Comparison of ENCODE assay signal across 9 cellular contexts in the genomic region with DNA sequence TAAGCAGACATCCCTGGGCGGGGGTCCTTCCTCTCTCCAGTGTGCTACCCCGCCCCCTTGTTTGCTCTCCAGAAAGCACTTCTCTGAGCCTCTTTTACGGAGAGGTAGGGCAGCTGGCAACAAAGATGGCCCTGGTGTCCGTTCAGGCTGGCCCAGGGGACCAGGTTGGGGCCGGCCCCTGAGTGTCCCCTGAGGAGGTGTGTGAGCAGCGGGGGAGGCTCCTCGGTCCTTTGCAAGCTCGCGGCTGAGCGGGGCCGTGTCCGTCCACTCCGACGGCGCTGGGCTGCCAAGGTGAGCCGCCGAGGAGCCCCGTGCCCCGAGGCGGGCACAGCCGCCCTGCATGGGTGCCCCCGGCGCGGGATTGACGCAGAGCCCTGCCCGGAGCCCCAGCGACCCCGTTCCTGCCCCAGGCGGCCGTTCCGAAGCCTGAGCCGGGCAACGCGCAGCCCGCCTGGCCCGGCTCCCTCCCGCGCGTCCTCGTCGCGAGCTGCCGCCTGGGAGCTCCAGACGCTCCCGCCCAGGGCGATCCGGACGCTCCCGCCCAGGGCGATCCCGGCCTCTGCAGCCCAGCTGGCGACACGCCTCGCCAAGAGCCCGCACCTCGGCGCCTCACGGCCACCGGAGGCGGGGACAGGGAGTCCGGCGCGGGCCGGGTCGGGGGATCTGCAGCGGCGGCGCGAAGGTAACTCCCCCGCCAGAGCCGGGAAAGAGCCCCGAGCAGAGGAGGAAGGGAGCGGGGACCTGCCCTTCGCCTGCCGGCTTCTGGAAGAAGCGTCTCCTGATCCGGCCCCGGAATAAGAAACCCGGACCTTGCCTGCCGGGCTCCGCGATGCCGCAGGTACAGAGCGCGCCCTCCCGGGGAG. TPM values are rescaled to one million over a fixed set of nuclear protein-coding genes. Genes with fewer than 3 reads are reported as not detected.
DNase-seq lines count a peak whose midpoint lies in the region; ATAC-seq and TF ChIP-seq lines count a peak whose summit lies in the region.
"Had no signal": no experiment of that assay in that cellular context is flagged by ENCODE, and none has a peak within 500 bp of the region (broad histone marks: within the 10 kb centered on the region; RNA-seq: fewer than 3 reads in every experiment).

A gene (plus strand): TSS at position 569 of the 863 bp plus-strand sequence. CDS start 2,243 bp downstream, outside the sequence.

- peak; percentile 16 for ATAC-seq in activated naive CD8-positive, alpha-beta T cell treated with anti-CD3 and anti-CD28 coated beads, Interleukin-2, amount 50 U/mL, for 24 hours
- ATAC-seq in GM18505 (IDR thresholded peaks at IDR 0.05; ENCODE audit: unreplicated experiment) = no peak

- peaks cover 31% of the 10 kb centered on the region for H3K4me1 Mint-ChIP-seq in activated naive CD8-positive, alpha-beta T cell treated with anti-CD3 and anti-CD28 coated beads, Interleukin-2, amount 50 U/mL, for 24 hours

- H3K27ac Mint-ChIP-seq in activated naive CD8-positive, alpha-beta T cell treated with anti-CD3 and anti-CD28 coated beads, Interleukin-2, amount 50 U/mL, for 24 hours = no peak within 1 kb of the TSS

- TF ChIP-seq POLR2A in GM18505 (IDR thresholded peaks at IDR 0.05; ENCODE audit: borderline replicate concordance, extremely low read depth, insufficient read depth, insufficient read length) = no peak

- H3K9me3 ChIP-seq in iPS-18c (ENCODE audit: control insufficient read depth, insufficient read depth, low read length) = no peaks in the 10 kb centered on the region
- no peaks in the 10 kb centered on the region for H3K9me3 ChIP-seq in skeletal muscle satellite cell (replicated peaks; ENCODE audit: low read length)

- peaks cover 10% of the 10 kb centered on the region for H3K36me3 Mint-ChIP-seq in activated naive CD8-positive, alpha-beta T cell treated with anti-CD3 and anti-CD28 coated beads, Interleukin-2, amount 50 U/mL, for 24 hours (ENCODE audit: low read depth)

- H3K36me3 ChIP-seq in skeletal muscle satellite cell (ENCODE audit: insufficient read depth, low read length) = no peaks in the 10 kb centered on the region

- H3K27me3 Mint-ChIP-seq in activated naive CD8-positive, alpha-beta T cell treated with anti-CD3 and anti-CD28 coated beads, Interleukin-2, amount 50 U/mL, for 24 hours = peaks cover 64% of the 10 kb centered on the region

- H3K4me1 ChIP-seq in skeletal muscle satellite cell (ENCODE audit: control insufficient read depth, insufficient read depth, low read length) = peaks cover 10% of the 10 kb centered on the region

- H3K27me3 ChIP-seq in skeletal muscle satellite cell (ENCODE audit: control insufficient read depth, insufficient read depth, low read length) = peaks cover 90% of the 10 kb centered on the region

- peak within 1 kb of the TSS; percentile 92 for H3K4me2 ChIP-seq in skeletal muscle satellite cell (ENCODE audit: low read length)

- peaks cover 16% of the 10 kb centered on the region for H3K9me3 Mint-ChIP-seq in activated naive CD8-positive, alpha-beta T cell treated with anti-CD3 and anti-CD28 coated beads, Interleukin-2, amount 50 U/mL, for 24 hours

- no peak for TF ChIP-seq CTCF in LNCaP clone FGC (IDR thresholded peaks at IDR 0.05; ENCODE audit: control insufficient read depth, extremely low read depth, insufficient read depth)

- H3K4me3 Mint-ChIP-seq in activated naive CD8-positive, alpha-beta T cell treated with anti-CD3 and anti-CD28 coated beads, Interleukin-2, amount 50 U/mL, for 24 hours = peak within 1 kb of the TSS; percentile 46

- no peak within 1 kb of the TSS for H3K9ac ChIP-seq in skeletal muscle satellite cell (ENCODE audit: low read depth, low read length)

- H3K4me3 ChIP-seq in LNCaP clone FGC (ENCODE audit: low read depth, low read length) = peak within 1 kb of the TSS; percentile 41
- peak within 1 kb of the TSS; percentile 82 for H3K4me3 ChIP-seq in iPS-18c (ENCODE audit: insufficient read depth, low read depth, low read length)
- peak within 1 kb of the TSS; percentile 69 for H3K4me3 ChIP-seq in skeletal muscle satellite cell (ENCODE audit: low read length)

- peak; percentile 71 for DNase-seq in D341Med (ENCODE audit: low spot score)
- no peak for DNase-seq in LNCaP clone FGC (ENCODE audit: low read depth)
- DNase-seq in activated naive CD8-positive, alpha-beta T cell treated with anti-CD3 and anti-CD28 coated beads, Interleukin-2, amount 50 U/mL, for 24 hours = no peak
- no peak for DNase-seq in NCI-H226
- DNase-seq in middle frontal gyrus (ENCODE audit: extremely low spot score, low spot score) = no peak

RNA-seq across cellular contexts. Expression of the gene that starts here (rescaled TPM):
- total RNA-seq in skeletal muscle satellite cell (2012; rRNA removed) = not detected in 2 replicates
- total RNA-seq: T-helper 1 cell treated with Interleukin-12 subunit alpha and Interleukin-12 subunit beta and Interleukin-4 antibody, amounts not matched to agents 30 ng/mL and 1 ng/mL, for 36 hours had no signal
